Comparison of ENCODE assay signal across 13 cellular contexts in the genomic region with DNA sequence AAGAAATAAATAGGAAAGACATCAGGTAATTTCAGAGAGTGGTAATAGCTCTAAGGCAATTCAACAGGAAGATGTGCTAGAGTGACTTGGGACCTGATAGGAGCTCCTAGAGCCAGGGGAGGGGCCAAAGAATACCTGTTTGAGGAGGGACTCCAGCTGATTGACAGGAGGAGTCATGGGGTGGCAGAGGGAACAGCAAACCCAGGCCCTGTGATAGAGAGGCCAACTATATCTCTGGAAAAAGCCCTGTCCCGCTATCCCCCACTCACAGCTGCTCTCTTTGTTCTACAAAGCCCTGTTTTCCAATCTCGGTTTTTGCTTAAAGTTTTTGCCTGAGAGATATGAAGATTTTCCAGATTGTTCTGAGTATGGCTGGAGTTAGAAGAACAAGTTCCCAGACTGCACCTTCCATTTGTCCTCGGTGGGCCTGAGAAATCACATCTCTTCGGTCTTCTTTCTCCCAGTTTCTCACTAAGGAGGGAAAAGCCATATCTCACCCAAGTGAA. TPM values are rescaled to one million over a fixed set of nuclear protein-coding genes. Genes with fewer than 3 reads are reported as not detected.
A peak's percentile ranks its signal among the peaks of the same experiment; 100 is the strongest.
DNase-seq lines count a peak whose midpoint lies in the region; ATAC-seq and TF ChIP-seq lines count a peak whose summit lies in the region.
"Had no signal": no experiment of that assay in that cellular context is flagged by ENCODE, and none has a peak within 500 bp of the region (broad histone marks: within the 10 kb centered on the region; RNA-seq: fewer than 3 reads in every experiment).

No MANE protein-coding gene starts in this region.

- no peaks in the 10 kb centered on the region for H3K9me3 Mint-ChIP-seq in T-helper 1 cell treated with Interleukin-12 subunit alpha and Interleukin-12 subunit beta and Interleukin-4 antibody, amounts not matched to agents 30 μg/mL and 1 μg/mL, for 36 hours

- H3K27me3 ChIP-seq in HCT116 (ENCODE audit: insufficient read depth, low read length) (no peaks in the 10 kb centered on the region), spleen (replicated peaks in 1 of 7) (no peaks in the 10 kb centered on the region), stomach (no peaks in the 10 kb centered on the region)

- no TSS peak for BruUV-seq in HCT116 (replicated peaks; lab: Mats Ljungman, UMichigan)

- H3K4me3 ChIP-seq in HCT116 (replicated peaks in 1 of 2; ENCODE audit: low read depth in 1 of 2, low read length in 2 of 2) (no peak overlapping the region), spleen (no peak overlapping the region), stomach (no peak overlapping the region)
- H3K4me3 ChIP-seq: A549 had no signal

- RAD21 ChIA-PET in HCT116 (lab: Charles Lee; ENCODE audit: low non-redundant PET in 1 of 2, low total read pairs in 2 of 2, uncharacterized antibody in 2 of 2, unreplicated experiment in 2 of 2), result no interaction called here

- TF ChIP-seq RAD21 in HCT116 (IDR thresholded peaks at IDR 0.05; ENCODE audit: low read depth), result no peak

- no peaks in the 10 kb centered on the region for H3K27me3 Mint-ChIP-seq in T-helper 1 cell treated with Interleukin-12 subunit alpha and Interleukin-12 subunit beta and Interleukin-4 antibody, amounts not matched to agents 30 μg/mL and 1 μg/mL, for 36 hours (ENCODE audit: low read depth)

- H3K36me3 Mint-ChIP-seq in T-helper 1 cell treated with Interleukin-12 subunit alpha and Interleukin-12 subunit beta and Interleukin-4 antibody, amounts not matched to agents 30 μg/mL and 1 μg/mL, for 36 hours (ENCODE audit: low read depth), result no peaks in the 10 kb centered on the region

- H3K4me1 ChIP-seq in HCT116 (ENCODE audit: control insufficient read depth in 1 of 2, insufficient read depth in 2 of 2, low read length in 2 of 2), result peaks cover 4 to 18% of the 10 kb centered on the region in 2 experiments; a peak in 2 of 4 replicates
- peaks cover 0 to 24% (median 13%) of the 10 kb centered on the region in 6 donors for H3K4me1 ChIP-seq in spleen
- H3K4me1 ChIP-seq in stomach, result no peaks in the 10 kb centered on the region
- H3K4me1 ChIP-seq: A549 had no signal

- H3K4me3 Mint-ChIP-seq in T-helper 1 cell treated with Interleukin-12 subunit alpha and Interleukin-12 subunit beta and Interleukin-4 antibody, amounts not matched to agents 30 μg/mL and 1 μg/mL, for 36 hours, result no peak overlapping the region

- WGBS in spleen, 5 donors, result 86 to 92% (median 90%) methylated on average over 4 of the region's 4 CpGs
- 73 to 81% (median 74%) methylated on average over 4 of the region's 4 CpGs for WGBS in stomach, 5 donors

- POLR2A ChIA-PET in HCT116 (lab: Charles Lee), result interaction anchor here (0.6 to 0.7 kb wide), 2 partner anchors 16 to 177 kb away, joined by 3 read pairs; no protein-coding TSS in a partner anchor

- H3K9me2 ChIP-seq in HCT116 (ENCODE audit: insufficient read depth), result no peaks in the 10 kb centered on the region

- no peaks in the 10 kb centered on the region for H3K36me3 ChIP-seq in HCT116 (ENCODE audit: control insufficient read depth in 1 of 2, insufficient read depth in 2 of 2, low read length in 2 of 2)
- H3K36me3 ChIP-seq in spleen, result no peaks in the 10 kb centered on the region
- H3K36me3 ChIP-seq in stomach, result no peaks in the 10 kb centered on the region

- CTCF ChIA-PET in HCT116 (lab: Charles Lee), result interaction anchor here (0.7 to 1.0 kb wide), 5 partner anchors 10 to 177 kb away, joined by 3 to 4 read pairs (median 3); partner anchors contain the start of gene FGFR4

- no peaks in the 10 kb centered on the region for H4K20me1 ChIP-seq in HCT116 (ENCODE audit: insufficient read depth)

- peak overlapping the region; percentile 2; the same call in 1 of the 2 replicates for H3K4me2 ChIP-seq in HCT116 (ENCODE audit: low read length)
- H3K4me2 ChIP-seq: A549 had no signal

- H3K4me1 Mint-ChIP-seq in T-helper 1 cell treated with Interleukin-12 subunit alpha and Interleukin-12 subunit beta and Interleukin-4 antibody, amounts not matched to agents 30 μg/mL and 1 μg/mL, for 36 hours (ENCODE audit: low read depth), result peaks cover 16% of the 10 kb centered on the region

- ATAC-seq in HCT116 (peak; percentile 97), GM18858 (IDR thresholded peaks at IDR 0.05; ENCODE audit: unreplicated experiment) (no peak)

- no peak for TF ChIP-seq CTCF in HCT116 (IDR thresholded peaks at IDR 0.05 in 2 of 3, conservative IDR thresholded peaks at IDR 0.05 in 1 of 3; ENCODE audit: borderline replicate concordance in 1 of 3, insufficient read depth in 1 of 3, low read depth in 2 of 3, low read length in 2 of 3)
- no peak for TF ChIP-seq CTCF in spleen (IDR thresholded peaks at IDR 0.05 in 8 of 11, conservative IDR thresholded peaks at IDR 0.05 in 3 of 11)
- no peak for TF ChIP-seq CTCF in stomach (IDR thresholded peaks at IDR 0.05)

- DNase-seq in SIG-M5 treated with dmso at 0.1 percent for 504 hours (lab: John Stamatoyannopoulos, UW; ENCODE audit: unreplicated experiment) (peak; percentile 33), SIG-M5 (lab: John Stamatoyannopoulos, UW) (no peak), HCT116 (ENCODE audit: low read depth, low spot score) (peak; percentile 34), spleen (peak; percentile 62), stomach (no peak)
- no peak for DNase-seq in activated CD8-positive, alpha-beta memory T cell treated with anti-CD3 and anti-CD28 coated beads, Interleukin-2, amount 50 U/mL, for 48 hours
- DNase-seq: activated gamma-delta T cell treated with Interleukin-2 at 50 U/mL for 16 hours; central memory CD4-positive, alpha-beta T cell; NCI-H2081 treated with DMSO at 0.1 percent for 48 hours; small intestine had no signal

- H3K79me2 ChIP-seq in HCT116 (ENCODE audit: insufficient read depth, low read length), result no peaks in the 10 kb centered on the region

- no peak for TF ChIP-seq EP300 in stomach (IDR thresholded peaks at IDR 0.05)

- no peak overlapping the region for H3K27ac ChIP-seq in HCT116 (ENCODE audit: low read depth, low read length)
- peak overlapping the region in 3 of 8 donors; percentile 15 to 38 (median 35) for H3K27ac ChIP-seq in spleen
- H3K27ac ChIP-seq in stomach, result no peak overlapping the region
- H3K27ac ChIP-seq: A549 had no signal

- no peak overlapping the region for H3K9ac ChIP-seq in HCT116 (ENCODE audit: low read length)

- TF ChIP-seq POLR2A in HCT116 (IDR thresholded peaks at IDR 0.05; ENCODE audit: borderline replicate concordance, extremely low read depth, insufficient read depth, insufficient read length), result no peak
- TF ChIP-seq POLR2A in spleen (IDR thresholded peaks at IDR 0.05), result no peak
- TF ChIP-seq POLR2A in stomach (IDR thresholded peaks at IDR 0.05), result no peak

- H2AFZ ChIP-seq in HCT116 (ENCODE audit: low read depth, low read length, poor library complexity, severe bottlenecking), result peak overlapping the region; percentile 79

- intact Hi-C loops in HCT116 (cut with micrococcal nuclease) (no loop called here), spleen (cut with DNase I; ENCODE audit: low total_unique reads) (no loop called here), stomach (cut with DNase I; ENCODE audit: low total_unique reads) (loop anchor here (10.0 kb wide), 1 partner anchor 170 kb away; no protein-coding TSS in a partner anchor)

- H3K9me3 ChIP-seq in HCT116 (ENCODE audit: control insufficient read depth in 1 of 2, insufficient read depth in 1 of 2, low read depth in 1 of 2, low read length in 2 of 2) (no peaks in the 10 kb centered on the region), spleen (no peaks in the 10 kb centered on the region), stomach (no peaks in the 10 kb centered on the region)
- H3K9me3 ChIP-seq: A549 had no signal

- H3K27ac Mint-ChIP-seq in T-helper 1 cell treated with Interleukin-12 subunit alpha and Interleukin-12 subunit beta and Interleukin-4 antibody, amounts not matched to agents 30 μg/mL and 1 μg/mL, for 36 hours, result peak overlapping the region; percentile 8

TF ChIP-seq in HCT116, 20 proteins besides CTCF, POLR2A, EP300 and RAD21:
- TF ChIP-seq ZNF274 (IDR thresholded peaks at IDR 0.05; ENCODE audit: low read depth, low read length) (no peak), ZFX (IDR thresholded peaks at IDR 0.05) (no peak), FOSL1 (IDR thresholded peaks at IDR 0.05; ENCODE audit: low read depth) (no peak)
TF ChIP-seq in HCT116: peak in this region for 0.

RNA-seq across cellular contexts. Expression of gene NSD1, which starts 9.0 kb away (rescaled TPM):
- 58.8 TPM for total RNA-seq in HCT116 (2021; ENCODE audit: unreplicated experiment)
- polyA plus RNA-seq in HCT116 (2012), result 10.3 and 13.0 TPM in 2 replicates
- total RNA-seq in spleen, result 100 to 1,000 TPM in 2 of 7 donors, 10 to 100 TPM in 5; 65.0 to 130 (median 79.7) TPM
- 1 to 10 TPM; 4.1 to 9.7 (median 5.0) TPM for polyA plus RNA-seq in spleen
- 10 to 100 TPM; 17.5 to 69.9 (median 40.0) TPM for total RNA-seq in stomach
- polyA plus RNA-seq in stomach, result 1 to 10 TPM; 5.1 to 6.9 (median 5.9) TPM

RNA-seq across cellular contexts. Expression of gene FGFR4, which starts 37.8 kb away (rescaled TPM):
- total RNA-seq in HCT116 (2021; ENCODE audit: unreplicated experiment), result 78.1 TPM
- polyA plus RNA-seq in HCT116 (2012), result 63.9 and 86.8 TPM in 2 replicates
- 10 to 100 TPM; 10.1 to 41.6 (median 28.9) TPM for total RNA-seq in spleen
- 10 to 100 TPM in 2 of 3 donors, 1 to 10 TPM in 1; 5.2 to 23.4 (median 15.4) TPM for polyA plus RNA-seq in spleen
- 100 to 1,000 TPM in 1 of 5 donors, 10 to 100 TPM in 3, 1 to 10 TPM in 1; 4.1 to 145 (median 11.0) TPM for total RNA-seq in stomach
- 10 to 100 TPM in 2 of 3 donors, 1 to 10 TPM in 1; 5.2 to 17.0 (median 15.9) TPM for polyA plus RNA-seq in stomach

Comparison
In these comparisons a context has a peak if more than half of its experiments do, and no peak if none do; other contexts are left out.
1. DNase-seq: peak in SIG-M5 treated with dmso at 0.1 percent for 504 hours (single experiment), HCT116 (single experiment) and spleen (single experiment); none in SIG-M5 (single experiment), activated CD8-positive, alpha-beta memory T cell treated with anti-CD3 and anti-CD28 coated beads, Interleukin-2, amount 50 U/mL, for 48 hours (single experiment) and stomach (single experiment).